In the genomic region with DNA sequence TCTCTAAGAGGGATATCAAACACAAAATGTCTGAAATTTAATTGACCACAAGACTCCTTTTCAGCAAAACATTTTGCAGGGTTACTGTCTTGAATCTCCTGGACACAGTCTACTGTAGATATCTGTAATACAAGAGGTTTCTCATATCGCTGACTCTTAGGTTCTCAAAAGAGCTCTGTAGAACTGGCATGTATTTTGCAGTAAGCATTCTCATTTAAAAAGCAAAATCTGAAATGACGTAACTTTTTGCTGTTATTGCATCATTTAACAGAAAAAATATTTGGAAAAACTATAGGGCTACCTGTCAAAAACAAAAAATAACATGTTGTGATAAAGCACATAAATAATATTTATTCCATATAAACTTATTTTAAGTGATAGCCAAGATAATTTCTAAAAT, we compare ENCODE assay signal across 24 cellular contexts.
"Had no signal": no experiment of that assay in that cellular context is flagged by ENCODE, and none has a peak within 500 bp of the region (broad histone marks: within the 10 kb centered on the region; RNA-seq: fewer than 3 reads in every experiment).

No MANE protein-coding gene starts in this region.

- H2AFZ ChIP-seq: neural progenitor cell had no signal

- DNase-seq: activated CD4-positive, alpha-beta T cell treated with anti-CD3 and anti-CD28 coated beads, Interleukin-2, amount 50 U/mL, for 1 hour; activated CD4-positive, CD25-positive, alpha-beta regulatory T cell treated with anti-CD3 and anti-CD28 coated beads, Interleukin-2, amount 50 U/mL, for 72 hours; activated CD8-positive, alpha-beta memory T cell treated with anti-CD3 and anti-CD28 coated beads, Interleukin-2, amount 50 U/mL, for 4 hours; activated naive CD4-positive, alpha-beta T cell treated with anti-CD3 and anti-CD28 coated beads, Interleukin-2, amount 10 ng/mL, durations not matched to agents 7 days and 5 days; activated naive CD8-positive, alpha-beta T cell treated with anti-CD3 and anti-CD28 coated beads, Interleukin-2, amount 50 U/mL, for 24 hours; activated T-cell treated with anti-CD3 and anti-CD28 coated beads, Interleukin-2, amount 50 U/mL, for 4 hours; aorta; cerebellar nuclear complex; effector CD4-positive, alpha-beta T cell; heart left ventricle; kidney glomerular epithelial cell; left ventricle myocardium inferior; naive thymus-derived CD4-positive, alpha-beta T cell; psoas muscle; right cardiac atrium; stimulated activated CD4-positive, alpha-beta T cell treated with anti-CD3 and anti-CD28 coated beads, Interleukin-4, amount 100 ng/mL, for 1 hour; T-helper 9 cell; testis had no signal

- H3K4me3 Mint-ChIP-seq: activated naive CD4-positive, alpha-beta T cell treated with anti-CD3 and anti-CD28 coated beads, Interleukin-2, amount 10 ng/mL, durations not matched to agents 7 days and 5 days; activated naive CD8-positive, alpha-beta T cell treated with anti-CD3 and anti-CD28 coated beads, Interleukin-2, amount 50 U/mL, for 24 hours; activated T-cell treated with anti-CD3 and anti-CD28 coated beads, Interleukin-2, amount 50 U/mL, for 4 hours; memory B cell; naive thymus-derived CD4-positive, alpha-beta T cell; neural progenitor cell; type B pancreatic cell had no signal

- H3K4me1 Mint-ChIP-seq: activated naive CD8-positive, alpha-beta T cell treated with anti-CD3 and anti-CD28 coated beads, Interleukin-2, amount 50 U/mL, for 24 hours; neural progenitor cell had no signal

- H3K27ac ChIP-seq: gastroesophageal sphincter, heart left ventricle, left ventricle myocardium inferior, neural progenitor cell, psoas muscle, skin epidermis, testis had no signal

- H3K9ac ChIP-seq: neural progenitor cell had no signal

- ATAC-seq: activated naive CD8-positive, alpha-beta T cell treated with anti-CD3 and anti-CD28 coated beads, Interleukin-2, amount 50 U/mL, for 24 hours; activated T-cell treated with anti-CD3 and anti-CD28 coated beads, Interleukin-2, amount 50 U/mL, for 4 hours; esophagus mucosa; gastroesophageal sphincter; heart left ventricle; naive thymus-derived CD4-positive, alpha-beta T cell; psoas muscle; right cardiac atrium had no signal

- H3K27ac Mint-ChIP-seq: activated naive CD4-positive, alpha-beta T cell treated with anti-CD3 and anti-CD28 coated beads, Interleukin-2, amount 10 ng/mL, durations not matched to agents 7 days and 5 days; activated naive CD8-positive, alpha-beta T cell treated with anti-CD3 and anti-CD28 coated beads, Interleukin-2, amount 50 U/mL, for 24 hours; memory B cell; naive thymus-derived CD4-positive, alpha-beta T cell; neural progenitor cell; type B pancreatic cell had no signal

- H3K4me3 ChIP-seq: gastroesophageal sphincter, heart left ventricle, left ventricle myocardium inferior, neural progenitor cell, psoas muscle, skin epidermis, testis had no signal

- H3K4me2 ChIP-seq: neural progenitor cell had no signal

- H3K4me1 ChIP-seq: gastroesophageal sphincter, left ventricle myocardium inferior, neural progenitor cell, psoas muscle, testis had no signal

- H3K9me3 ChIP-seq: gastroesophageal sphincter, heart left ventricle, left ventricle myocardium inferior, psoas muscle, testis had no signal

- H3K36me3 Mint-ChIP-seq: activated naive CD4-positive, alpha-beta T cell treated with anti-CD3 and anti-CD28 coated beads, Interleukin-2, amount 10 ng/mL, durations not matched to agents 7 days and 5 days; memory B cell had no signal

- H3K9me3 Mint-ChIP-seq: activated naive CD4-positive, alpha-beta T cell treated with anti-CD3 and anti-CD28 coated beads, Interleukin-2, amount 10 ng/mL, durations not matched to agents 7 days and 5 days; activated naive CD8-positive, alpha-beta T cell treated with anti-CD3 and anti-CD28 coated beads, Interleukin-2, amount 50 U/mL, for 24 hours; activated T-cell treated with anti-CD3 and anti-CD28 coated beads, Interleukin-2, amount 50 U/mL, for 4 hours; memory B cell; neural progenitor cell; type B pancreatic cell had no signal

- H3K27me3 Mint-ChIP-seq: type B pancreatic cell had no signal

- H3K27me3 ChIP-seq: gastroesophageal sphincter, heart left ventricle, neural progenitor cell, testis had no signal
